8 cellular contexts compared by ENCODE assay signal in genomic region chr1:115977481-115978258, GRCh38. TPM values are rescaled to one million over a fixed set of nuclear protein-coding genes. Genes with fewer than 3 reads are reported as not detected.
A peak's percentile ranks its signal among the peaks of the same experiment; 100 is the strongest.
DNase-seq lines count a peak whose midpoint lies in the region; ATAC-seq and TF ChIP-seq lines count a peak whose summit lies in the region.

No MANE protein-coding gene starts in this region.

- H3K79me2 ChIP-seq in OCI-LY7 (ENCODE audit: insufficient read depth, low read depth, low read length) = no peaks in the 10 kb centered on the region

- H3K4me3 ChIP-seq in OCI-LY7 (ENCODE audit: low read depth, low read length, poor library complexity, severe bottlenecking) (no peak overlapping the region), epithelial cell of proximal tubule (ENCODE audit: low read depth, low read length) (peak overlapping the region; percentile 63)

- no peaks in the 10 kb centered on the region for H3K27me3 Mint-ChIP-seq in natural killer cell treated with Interleukin-12 subunit alpha and Interleukin-12 subunit beta and Interleukin-15 and Interleukin-18, amount 100 ng/mL, for 72 hours

- ATAC-seq in natural killer cell treated with Interleukin-12 subunit alpha and Interleukin-12 subunit beta and Interleukin-15 and Interleukin-18, amount 100 ng/mL, for 72 hours = no peak
- ATAC-seq in HG03097 (IDR thresholded peaks at IDR 0.05; ENCODE audit: low FRiP score, unreplicated experiment) (no peak), GM21825 (IDR thresholded peaks at IDR 0.05; ENCODE audit: unreplicated experiment) (no peak), HG03378 (IDR thresholded peaks at IDR 0.05; ENCODE audit: unreplicated experiment) (no peak)

- no peaks in the 10 kb centered on the region for H3K36me3 ChIP-seq in OCI-LY7 (ENCODE audit: insufficient read depth, low read length)

- 0 out of 2 replicates have a peak, but pooled peaks cover 5% of the 10 kb centered on the region for H3K9me3 ChIP-seq in OCI-LY7 (ENCODE audit: low read length)

- POLR2A ChIA-PET in OCI-LY7 (lab: Charles Lee) = interaction anchor here (0.9 kb wide), 1 partner anchor 9 kb away, joined by 3 read pairs; no protein-coding TSS in a partner anchor

- H4K20me1 ChIP-seq in OCI-LY7 (ENCODE audit: insufficient read depth, low read length) = no peaks in the 10 kb centered on the region

- H3K4me2 ChIP-seq in OCI-LY7 (ENCODE audit: low read length) = peak overlapping the region; percentile 17; the same call in 1 of the 2 replicates

- H3K36me3 Mint-ChIP-seq in natural killer cell treated with Interleukin-12 subunit alpha and Interleukin-12 subunit beta and Interleukin-15 and Interleukin-18, amount 100 ng/mL, for 72 hours = no peaks in the 10 kb centered on the region

- no peaks in the 10 kb centered on the region for H3K9me3 Mint-ChIP-seq in natural killer cell treated with Interleukin-12 subunit alpha and Interleukin-12 subunit beta and Interleukin-15 and Interleukin-18, amount 100 ng/mL, for 72 hours

- H3K4me1 ChIP-seq in OCI-LY7 (ENCODE audit: insufficient read depth, low read length, poor library complexity, severe bottlenecking) = no peaks in the 10 kb centered on the region

- peak overlapping the region; percentile 91 for H3K4me3 Mint-ChIP-seq in natural killer cell treated with Interleukin-12 subunit alpha and Interleukin-12 subunit beta and Interleukin-15 and Interleukin-18, amount 100 ng/mL, for 72 hours

- BruUV-seq in OCI-LY7 (replicated peaks; lab: Mats Ljungman, UMichigan) = TSS peak; percentile 44

- intact Hi-C loops in OCI-LY7 (cut with micrococcal nuclease; ENCODE audit: unreplicated experiment) = no loop called here

- CTCF ChIA-PET in OCI-LY7 (lab: Charles Lee; ENCODE audit: unreplicated experiment) = no interaction called here

- H3K4me1 Mint-ChIP-seq in natural killer cell treated with Interleukin-12 subunit alpha and Interleukin-12 subunit beta and Interleukin-15 and Interleukin-18, amount 100 ng/mL, for 72 hours (ENCODE audit: low read depth in 2 of 2) = peaks cover 11 to 18% of the 10 kb centered on the region in 2 donors

- peak overlapping the region; percentile 70 to 86 for H3K27ac Mint-ChIP-seq in natural killer cell treated with Interleukin-12 subunit alpha and Interleukin-12 subunit beta and Interleukin-15 and Interleukin-18, amount 100 ng/mL, for 72 hours

- no peak for TF ChIP-seq CTCF in OCI-LY7 (conservative IDR thresholded peaks at IDR 0.05; ENCODE audit: low read length)
- TF ChIP-seq CTCF in epithelial cell of proximal tubule (conservative IDR thresholded peaks at IDR 0.05; ENCODE audit: low read depth, low read length) = no peak

- DNase-seq in GM04503 (ENCODE audit: low read depth) (peak; percentile 80), OCI-LY7 (ENCODE audit: low spot score) (no peak), epithelial cell of proximal tubule (ENCODE audit: low read depth) (peak; percentile 69), NCI-H2196 (lab: John Stamatoyannopoulos, UW; ENCODE audit: unreplicated experiment) (no peak)
- no peak for DNase-seq in natural killer cell treated with Interleukin-12 subunit alpha and Interleukin-12 subunit beta and Interleukin-15 and Interleukin-18, amount 100 ng/mL, for 72 hours (ENCODE audit: low spot score)

- no peak overlapping the region for H3K27ac ChIP-seq in OCI-LY7 (ENCODE audit: low read depth, low read length, poor library complexity, severe bottlenecking)

- no peak overlapping the region for H2AFZ ChIP-seq in OCI-LY7 (ENCODE audit: low read length)

- no peaks in the 10 kb centered on the region for H3K9me2 ChIP-seq in OCI-LY7 (ENCODE audit: insufficient read depth, low read length)

RNA-seq across cellular contexts. Expression of gene SLC22A15, which starts 1.4 kb away (rescaled TPM):
- total RNA-seq in OCI-LY7 (2014; rRNA removed; shearing (Covaris generic)) = 0.82 and 1.0 TPM in 2 replicates
- total RNA-seq in OCI-LY7 (2022) (2.8 and 3.3 TPM in 2 replicates), epithelial cell of proximal tubule (1.6 and 2.6 TPM in 2 replicates)
- 1 to 10 TPM; 5.0 to 5.6 TPM for total RNA-seq in natural killer cell treated with Interleukin-12 subunit alpha and Interleukin-12 subunit beta and Interleukin-15 and Interleukin-18, amount 100 ng/mL, for 72 hours

Comparison
In these comparisons a context has a peak if more than half of its experiments do, and no peak if none do; other contexts are left out.
1. DNase-seq: peak in GM04503 (single experiment) and epithelial cell of proximal tubule (single experiment); none in OCI-LY7 (single experiment), natural killer cell treated with Interleukin-12 subunit alpha and Interleukin-12 subunit beta and Interleukin-15 and Interleukin-18, amount 100 ng/mL, for 72 hours (single experiment) and NCI-H2196 (single experiment).